ENCODE assay signal across 37 cellular contexts in the genomic region with DNA sequence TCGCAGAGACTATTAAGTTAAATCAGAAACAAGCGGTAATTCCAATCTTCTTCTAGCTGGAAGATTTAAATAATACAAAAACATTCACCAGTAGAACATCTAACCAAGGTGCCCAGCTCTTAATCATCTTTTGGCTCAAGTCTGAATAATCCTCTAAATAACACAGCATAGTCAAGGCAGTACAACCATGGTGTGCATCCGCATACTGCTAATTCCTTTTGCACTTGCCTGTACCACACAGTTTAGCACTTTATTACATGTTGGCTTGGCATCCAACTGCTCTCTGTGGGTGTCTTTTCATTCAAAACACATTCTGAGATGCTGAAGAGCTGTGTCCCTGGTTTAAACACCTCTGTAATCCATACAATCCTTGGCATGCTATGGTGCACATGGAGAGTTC. TPM values are rescaled to one million over a fixed set of nuclear protein-coding genes. Genes with fewer than 3 reads are reported as not detected.
"Had no signal": no experiment of that assay in that cellular context is flagged by ENCODE, and none has a peak within 500 bp of the region (broad histone marks: within the 10 kb centered on the region; RNA-seq: fewer than 3 reads in every experiment).

No MANE protein-coding gene starts in this region.

- H3K27ac ChIP-seq: adrenal gland, ascending aorta, body of pancreas, brain microvascular endothelial cell, breast epithelium, cardiac muscle cell had no signal

- H3K4me1 ChIP-seq: adrenal gland, ascending aorta, body of pancreas, breast epithelium had no signal

- H3K4me3 ChIP-seq: adrenal gland, ascending aorta, body of pancreas, breast epithelium, cardiac muscle cell had no signal

- DNase-seq: activated effector memory CD4-positive, alpha-beta T cell treated with anti-CD3 and anti-CD28 coated beads, Interleukin-2, amount 50 U/mL, for 16 hours; activated effector memory CD4-positive, alpha-beta T cell treated with Interleukin-2 at 50 U/mL for 16 hours; activated gamma-delta T cell; activated gamma-delta T cell treated with Interleukin-2 at 50 U/mL for 16 hours; activated naive CD4-positive, alpha-beta T cell; activated naive CD4-positive, alpha-beta T cell treated with anti-CD3 and anti-CD28 coated beads for 36 hours; activated naive CD4-positive, alpha-beta T cell treated with anti-CD3 and anti-CD28 coated beads, Interleukin-2, amount 10 ng/mL, durations not matched to agents 7 days and 5 days; activated naive CD4-positive, alpha-beta T cell treated with anti-CD3 and anti-CD28 coated beads, Interleukin-2, amount 50 U/mL, for 16 hours; activated naive CD4-positive, alpha-beta T cell treated with Interleukin-2 at 50 U/mL for 16 hours; activated naive CD8-positive, alpha-beta T cell treated with anti-CD3 and anti-CD28 coated beads for 36 hours; activated naive CD8-positive, alpha-beta T cell treated with anti-CD3 and anti-CD28 coated beads, Interleukin-2, amount 10 ng/mL, durations not matched to agents 7 days and 5 days; activated naive CD8-positive, alpha-beta T cell treated with anti-CD3 and anti-CD28 coated beads, Interleukin-2, amount 50 U/mL, for 24 hours; activated T-cell treated with anti-CD3 and anti-CD28 coated beads, Interleukin-2, amount 50 U/mL, for 1 hour; activated T-cell treated with anti-CD3 and anti-CD28 coated beads, Interleukin-2, amount 50 U/mL, for 24 hours; activated T-cell treated with anti-CD3 and anti-CD28 coated beads, Interleukin-2, amount 50 U/mL, for 4 hours; activated T-cell treated with anti-CD3 and anti-CD28 coated beads, Interleukin-2, amount 50 U/mL, for 48 hours; activated T-cell treated with anti-CD3 and anti-CD28 coated beads, Interleukin-2, amount 50 U/mL, for 72 hours; adrenal gland; amniotic stem cell; amygdala; anterior cingulate cortex; aorta; body of pancreas; brain microvascular endothelial cell; caudate nucleus; central memory CD4-positive, alpha-beta T cell; cerebellar nuclear complex had no signal

- H3K36me3 ChIP-seq: adrenal gland, ascending aorta, brain microvascular endothelial cell, breast epithelium, cardiac muscle cell had no signal

- H3K9me3 ChIP-seq: adrenal gland, ascending aorta, body of pancreas, breast epithelium had no signal

- H3K27me3 ChIP-seq: adrenal gland, ascending aorta, body of pancreas, brain microvascular endothelial cell, breast epithelium, cardiac muscle cell had no signal

RNA-seq across cellular contexts. Expression of gene VGLL2, which starts 42.3 kb away (rescaled TPM):
- total RNA-seq: activated naive CD4-positive, alpha-beta T cell treated with anti-CD3 and anti-CD28 coated beads for 36 hours; activated naive CD4-positive, alpha-beta T cell treated with anti-CD3 and anti-CD28 coated beads, Interleukin-2, amount 50 U/mL, for 72 hours; activated naive CD8-positive, alpha-beta T cell treated with anti-CD3 and anti-CD28 coated beads for 36 hours; activated naive CD8-positive, alpha-beta T cell treated with anti-CD3 and anti-CD28 coated beads, Interleukin-2, amount 10 ng/mL, durations not matched to agents 7 days and 5 days; activated T-cell treated with anti-CD3 and anti-CD28 coated beads, Interleukin-2, amount 50 U/mL, for 4 hours; activated T-cell treated with anti-CD3 and anti-CD28 coated beads, Interleukin-2, amount 50 U/mL, for 72 hours; activated T-helper 1 cell treated with anti-CD3 and anti-CD28 coated beads, Interleukin-12 subunit alpha, Interleukin-12 subunit beta, Interleukin-2, Interleukin-4 antibody, amounts not matched to agents 30 ng/mL and 10 ng/mL and 1 ng/mL, durations not matched to agents 14 hours and 24 hours and 36 hours; activated T-helper 17 cell treated with anti-CD3 and anti-CD28 coated beads, Interleukin-2, amount 50 U/mL, for 72 hours; activated T-helper 2 cell treated with anti-CD3 and anti-CD28 coated beads, Interferon-gamma antibody, Interleukin-2, Interleukin-4, amounts not matched to agents 10 μg/mL and 5 μg/mL and 100 μg/mL, durations not matched to agents 14 hours and 24 hours and 36 hours; adrenal gland; aorta; ascending aorta; breast epithelium; bronchial epithelial cell; cardiac muscle cell; cerebellum; chondrocyte had no signal
- polyA plus RNA-seq: adrenal gland, aorta, cardiac muscle cell had no signal
